In the genomic region with DNA sequence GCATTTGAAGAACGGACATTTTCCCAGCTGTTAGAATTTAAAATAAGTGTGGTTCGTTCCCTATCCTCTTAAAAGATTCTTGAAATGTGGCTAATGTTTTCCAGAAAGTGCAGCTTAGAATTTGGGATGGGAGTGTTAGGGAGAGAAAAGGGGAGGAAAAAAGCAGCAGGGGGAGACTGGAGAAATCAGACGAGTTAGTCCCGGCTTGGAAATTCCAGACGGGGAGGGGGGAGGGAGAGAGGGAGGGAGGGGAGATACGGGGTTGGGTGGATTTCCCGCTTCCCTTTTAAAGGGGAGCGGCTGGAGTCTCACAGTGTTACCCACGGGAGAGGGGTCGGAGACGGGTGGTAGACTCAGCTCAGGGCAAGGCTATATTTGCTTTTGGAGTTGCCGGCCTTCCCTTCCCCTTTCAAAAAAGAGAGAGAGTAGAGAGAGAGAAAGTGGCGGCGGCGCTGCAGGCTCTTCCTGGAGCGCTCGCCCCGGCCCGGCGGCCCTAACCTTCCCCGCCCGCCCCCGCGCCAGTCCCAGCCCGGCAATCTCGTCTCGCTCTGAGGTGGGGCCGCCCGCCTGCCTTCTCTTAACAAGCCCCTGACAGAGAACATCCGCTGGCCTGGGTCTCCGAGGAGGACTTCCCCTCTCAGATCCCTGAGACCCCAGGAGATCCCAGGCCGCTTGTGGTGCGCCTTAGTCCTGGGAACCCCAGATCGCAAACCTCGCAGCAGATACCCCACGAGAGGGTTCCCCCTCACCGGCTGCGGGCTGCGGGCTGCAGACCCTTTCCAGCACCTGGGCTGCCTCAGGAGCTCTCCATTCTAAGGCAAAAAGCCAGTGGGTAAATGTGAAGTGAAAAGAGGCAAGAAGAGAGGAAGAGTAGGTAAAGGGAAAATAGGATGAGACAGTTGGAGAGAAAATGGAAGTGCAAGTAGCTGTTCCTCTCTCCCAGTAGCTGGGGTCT, we compare ENCODE assay signal across 12 cellular contexts. TPM values are rescaled to one million over a fixed set of nuclear protein-coding genes. Genes with fewer than 3 reads are reported as not detected.
DNase-seq lines count a peak whose midpoint lies in the region; TF ChIP-seq lines count a peak whose summit lies in the region.
"Had no signal": no experiment of that assay in that cellular context is flagged by ENCODE, and none has a peak within 500 bp of the region (broad histone marks: within the 10 kb centered on the region; RNA-seq: fewer than 3 reads in every experiment).

No MANE protein-coding gene starts in this region.

- peak overlapping the region in 4 of 5 experiments; percentile 48 to 63 (median 59) for H3K27ac Mint-ChIP-seq in brain
- H3K27ac Mint-ChIP-seq in activated T-helper 2 cell treated with anti-CD3 and anti-CD28 coated beads, Interferon-gamma antibody, Interleukin-2, Interleukin-4, amounts not matched to agents 10 μg/mL and 5 μg/mL and 100 μg/mL, durations not matched to agents 14 hours and 24 hours and 36 hours = no peak overlapping the region
- H3K27ac Mint-ChIP-seq: activated naive CD4-positive, alpha-beta T cell treated with anti-CD3 and anti-CD28 coated beads for 36 hours had no signal

- H3K27me3 ChIP-seq in mesendoderm (ENCODE audit: insufficient read depth, low read length, poor library complexity) = no peaks in the 10 kb centered on the region

- H3K79me2 ChIP-seq in mesendoderm (ENCODE audit: control insufficient read depth, insufficient read depth, low read length) = peaks cover 88% of the 10 kb centered on the region

- WGBS in mesendoderm (ENCODE audit: extremely low coverage, insufficient coverage, low lambda C conversion rate) = no CpG with 5 or more reads among the region's 39 CpGs

- peak overlapping the region; percentile 50 for H3K23ac ChIP-seq in mesendoderm (ENCODE audit: low read length)

- H3K4me3 Mint-ChIP-seq in brain = peak overlapping the region; percentile 53 to 95 (median 89)
- no peak overlapping the region for H3K4me3 Mint-ChIP-seq in activated T-helper 2 cell treated with anti-CD3 and anti-CD28 coated beads, Interferon-gamma antibody, Interleukin-2, Interleukin-4, amounts not matched to agents 10 μg/mL and 5 μg/mL and 100 μg/mL, durations not matched to agents 14 hours and 24 hours and 36 hours (ENCODE audit: low read depth)
- H3K4me3 Mint-ChIP-seq: activated naive CD4-positive, alpha-beta T cell treated with anti-CD3 and anti-CD28 coated beads for 36 hours had no signal

- TF ChIP-seq CTCF in AG10803 (conservative IDR thresholded peaks at IDR 0.05; ENCODE audit: low read length) (no peak), HFF-Myc (IDR thresholded peaks at IDR 0.05; ENCODE audit: low read depth, low read length, missing control alignments) (no peak), brain (conservative IDR thresholded peaks at IDR 0.05) (no peak)

- H3K18ac ChIP-seq in mesendoderm (ENCODE audit: low read length) = peak overlapping the region; percentile 97

- peak overlapping the region; percentile 79 for H3K9ac ChIP-seq in mesendoderm (ENCODE audit: low read length)

- H3K27ac ChIP-seq in mesendoderm (ENCODE audit: low read depth, low read length) = peak overlapping the region; percentile 76

- no peak overlapping the region for H2AK5ac ChIP-seq in mesendoderm (ENCODE audit: low read length)

- H3K4me3 ChIP-seq in AG10803 (ENCODE audit: low read length) (peak overlapping the region; percentile 51), HFF-Myc (replicated peaks; ENCODE audit: low read depth, low read length) (peak overlapping the region; percentile 4; the same call in 1 of the 2 replicates), mesendoderm (ENCODE audit: low read length) (peak overlapping the region; percentile 69)

- peaks cover 7% of the 10 kb centered on the region for H3K36me3 ChIP-seq in mesendoderm (ENCODE audit: control insufficient read depth, insufficient read depth, low read length)

- peaks cover 8% of the 10 kb centered on the region for H3K79me1 ChIP-seq in mesendoderm (ENCODE audit: low read length)

- H3K56ac ChIP-seq in mesendoderm (ENCODE audit: low read length) = peak overlapping the region; percentile 88

- H2BK120ac ChIP-seq in mesendoderm (ENCODE audit: low read depth, low read length) = no peak overlapping the region

- H3K4ac ChIP-seq in mesendoderm (ENCODE audit: low read depth, low read length) = peak overlapping the region; percentile 97

- intact Hi-C loops in activated T-helper 2 cell treated with anti-CD3 and anti-CD28 coated beads, Interferon-gamma antibody, Interleukin-2, Interleukin-4, amounts not matched to agents 10 μg/mL and 5 μg/mL and 100 μg/mL, durations not matched to agents 14 hours and 24 hours and 36 hours (cut with micrococcal nuclease) = loop anchor here (5.0 kb wide), 1 partner anchor 968 kb away; no protein-coding TSS in a partner anchor

- no peaks in the 10 kb centered on the region for H3K9me3 Mint-ChIP-seq in brain
- H3K9me3 Mint-ChIP-seq in activated T-helper 2 cell treated with anti-CD3 and anti-CD28 coated beads, Interferon-gamma antibody, Interleukin-2, Interleukin-4, amounts not matched to agents 10 μg/mL and 5 μg/mL and 100 μg/mL, durations not matched to agents 14 hours and 24 hours and 36 hours = no peaks in the 10 kb centered on the region
- H3K9me3 Mint-ChIP-seq: activated naive CD4-positive, alpha-beta T cell treated with anti-CD3 and anti-CD28 coated beads for 36 hours had no signal

- H2BK15ac ChIP-seq in mesendoderm (replicated peaks; ENCODE audit: low read depth) = no peak overlapping the region

- H3K4me1 ChIP-seq in mesendoderm (ENCODE audit: control insufficient read depth, low read depth, low read length) = peaks cover 10% of the 10 kb centered on the region

- peak overlapping the region; percentile 88 for H4K8ac ChIP-seq in mesendoderm (ENCODE audit: low read depth, low read length)

- peaks cover 92% of the 10 kb centered on the region for H3K4me1 Mint-ChIP-seq in brain
- H3K4me1 Mint-ChIP-seq in activated T-helper 2 cell treated with anti-CD3 and anti-CD28 coated beads, Interferon-gamma antibody, Interleukin-2, Interleukin-4, amounts not matched to agents 10 μg/mL and 5 μg/mL and 100 μg/mL, durations not matched to agents 14 hours and 24 hours and 36 hours (ENCODE audit: low read depth) = no peaks in the 10 kb centered on the region

- H3K27me3 Mint-ChIP-seq in brain = peaks cover 5% of the 10 kb centered on the region
- peaks cover 83% of the 10 kb centered on the region for H3K27me3 Mint-ChIP-seq in activated T-helper 2 cell treated with anti-CD3 and anti-CD28 coated beads, Interferon-gamma antibody, Interleukin-2, Interleukin-4, amounts not matched to agents 10 μg/mL and 5 μg/mL and 100 μg/mL, durations not matched to agents 14 hours and 24 hours and 36 hours (ENCODE audit: low read depth)

- DNase-seq in AG10803 (ENCODE audit: low read depth) (peak; percentile 49), HFF-Myc (ENCODE audit: extremely low read depth, low read depth) (no peak), mesendoderm (peak; percentile 89), NCI-H1048 (lab: John Stamatoyannopoulos, UW) (no peak), AG08395 (ENCODE audit: low spot score) (no peak)
- no peak for DNase-seq in activated T-helper 2 cell treated with anti-CD3 and anti-CD28 coated beads, Interferon-gamma antibody, Interleukin-2, Interleukin-4, amounts not matched to agents 10 μg/mL and 5 μg/mL and 100 μg/mL, durations not matched to agents 14 hours and 24 hours and 36 hours (ENCODE audit: low spot score)
- DNase-seq in activated CD4-positive, alpha-beta T cell treated with anti-CD3 and anti-CD28 coated beads, Interleukin-2, amount 50 U/mL, for 1 hour = no peak
- DNase-seq: activated naive CD4-positive, alpha-beta T cell treated with anti-CD3 and anti-CD28 coated beads for 36 hours; NCI-H526; T1000 had no signal

- H4K5ac ChIP-seq in mesendoderm (ENCODE audit: low read length) = no peak overlapping the region

- no peak overlapping the region for H2BK5ac ChIP-seq in mesendoderm (ENCODE audit: low read length)

- H3K4me2 ChIP-seq in mesendoderm (ENCODE audit: low read length) = peak overlapping the region; percentile 60

- peaks cover 19% of the 10 kb centered on the region for H3K36me3 Mint-ChIP-seq in brain
- H3K36me3 Mint-ChIP-seq in activated T-helper 2 cell treated with anti-CD3 and anti-CD28 coated beads, Interferon-gamma antibody, Interleukin-2, Interleukin-4, amounts not matched to agents 10 μg/mL and 5 μg/mL and 100 μg/mL, durations not matched to agents 14 hours and 24 hours and 36 hours (ENCODE audit: low read depth) = no peaks in the 10 kb centered on the region

RNA-seq across cellular contexts. Expression of gene IGF2BP1, which starts 6.6 kb away (rescaled TPM):
- polyA plus RNA-seq in brain (ENCODE audit: insufficient read depth, low read depth, low replicate concordance) = not detected
- 132 TPM for polyA plus RNA-seq in mesendoderm (2013, experiment 1 of 2)
- 142 TPM for polyA plus RNA-seq in mesendoderm (2013, experiment 2 of 2)
- 0.09 and 0.32 TPM in 2 replicates for total RNA-seq in activated T-helper 2 cell treated with anti-CD3 and anti-CD28 coated beads, Interferon-gamma antibody, Interleukin-2, Interleukin-4, amounts not matched to agents 10 μg/mL and 5 μg/mL and 100 μg/mL, durations not matched to agents 14 hours and 24 hours and 36 hours

RNA-seq across cellular contexts. Expression of gene GIP, which starts 35.4 kb away (rescaled TPM):
- polyA plus RNA-seq in brain (ENCODE audit: insufficient read depth, low read depth, low replicate concordance) = not detected
- 0.20 TPM for polyA plus RNA-seq in mesendoderm (2013, experiment 1 of 2)
- polyA plus RNA-seq in mesendoderm (2013, experiment 2 of 2) = 0.35 TPM
- not detected in 2 replicates for total RNA-seq in activated T-helper 2 cell treated with anti-CD3 and anti-CD28 coated beads, Interferon-gamma antibody, Interleukin-2, Interleukin-4, amounts not matched to agents 10 μg/mL and 5 μg/mL and 100 μg/mL, durations not matched to agents 14 hours and 24 hours and 36 hours
- total RNA-seq: activated naive CD4-positive, alpha-beta T cell treated with anti-CD3 and anti-CD28 coated beads for 36 hours; temporal lobe had no signal

RNA-seq across cellular contexts. Expression of gene SNF8, which starts 59.2 kb away (rescaled TPM):
- 140 TPM for polyA plus RNA-seq in brain (ENCODE audit: insufficient read depth, low read depth, low replicate concordance)
- polyA plus RNA-seq in mesendoderm (2013, experiment 1 of 2) = 115 TPM
- polyA plus RNA-seq in mesendoderm (2013, experiment 2 of 2) = 113 TPM
- total RNA-seq in activated T-helper 2 cell treated with anti-CD3 and anti-CD28 coated beads, Interferon-gamma antibody, Interleukin-2, Interleukin-4, amounts not matched to agents 10 μg/mL and 5 μg/mL and 100 μg/mL, durations not matched to agents 14 hours and 24 hours and 36 hours = 145 and 152 TPM in 2 replicates

Comparison
In these comparisons a context has a peak if more than half of its experiments do, and no peak if none do; other contexts are left out.
1. DNase-seq: peak in AG10803 (single experiment) and mesendoderm (single experiment); none in HFF-Myc (single experiment), NCI-H1048 (single experiment), activated T-helper 2 cell treated with anti-CD3 and anti-CD28 coated beads, Interferon-gamma antibody, Interleukin-2, Interleukin-4, amounts not matched to agents 10 μg/mL and 5 μg/mL and 100 μg/mL, durations not matched to agents 14 hours and 24 hours and 36 hours (single experiment), AG08395 (single experiment) and activated CD4-positive, alpha-beta T cell treated with anti-CD3 and anti-CD28 coated beads, Interleukin-2, amount 50 U/mL, for 1 hour (single experiment).
2. H3K4me3 ChIP-seq: peak in every context shown above with its lines; median percentile 69 in mesendoderm; 51 in AG10803; 4 in HFF-Myc.